1 cellular context compared by ENCODE assay signal in genomic region chr4:16123356-16124084, GRCh38.
TF ChIP-seq lines count a peak whose summit lies in the region.

No MANE protein-coding gene starts in this region.

TF ChIP-seq in GM23338, 12 proteins besides CTCF, POLR2A, EP300 and RAD21 (continued from another document):
- TF ChIP-seq ZNF462 (CRISPR knock-in tag; IDR thresholded peaks at IDR 0.05): no peak
- TF ChIP-seq ETS1 (IDR thresholded peaks at IDR 0.05): no peak
- TF ChIP-seq POLR2AphosphoS5 (IDR thresholded peaks at IDR 0.05; ENCODE audit: low read depth): no peak
- TF ChIP-seq EZH2 (IDR thresholded peaks at IDR 0.05; ENCODE audit: low read depth, unreplicated experiment): no peak
- no peak for TF ChIP-seq NANOG (IDR thresholded peaks at IDR 0.05; ENCODE audit: borderline replicate concordance)
